ENCODE assay signal across 7 cellular contexts in genomic region chr4:143375326-143376073, GRCh38. TPM values are rescaled to one million over a fixed set of nuclear protein-coding genes. Genes with fewer than 3 reads are reported as not detected.
DNase-seq lines count a peak whose midpoint lies in the region; ATAC-seq and TF ChIP-seq lines count a peak whose summit lies in the region.

No MANE protein-coding gene starts in this region.

- H3K27me3 Mint-ChIP-seq in activated B cell treated with CpG ODN at 0.5 μM for 24 hours, result no peaks in the 10 kb centered on the region

- H3K27ac ChIP-seq in transverse colon, result peak overlapping the region in 3 of 4 donors; percentile 21 to 81 (median 79)

- in situ Hi-C loops in transverse colon (cut with MboI; ENCODE audit: low pct_ligation_motif_present in 1 of 4, low pct_unique_long_range_greater_than_20kb in 1 of 4, low sequenced_read_pairs in 3 of 4), result no loop called here

- no peak for TF ChIP-seq CTCF in activated B cell treated with CpG ODN at 0.5 μM for 24 hours (IDR thresholded peaks at IDR 0.05)
- peak; percentile 16 to 36 (median 29) for TF ChIP-seq CTCF in transverse colon (IDR thresholded peaks at IDR 0.05)

- TF ChIP-seq EP300 in transverse colon (IDR thresholded peaks at IDR 0.05; ENCODE audit: low read depth), result no peak

- H3K27ac Mint-ChIP-seq in activated B cell treated with CpG ODN at 0.5 μM for 24 hours, result peak overlapping the region; percentile 86

- no peak for TF ChIP-seq POLR2A in transverse colon (IDR thresholded peaks at IDR 0.05)

- H3K4me3 ChIP-seq in transverse colon, result no peak overlapping the region

- CTCF ChIA-PET in activated B cell treated with CpG ODN at 0.5 μM for 24 hours (lab: Charles Lee), result interaction anchor here (1.0 to 2.7 kb wide), 16 partner anchors 10 to 172 kb away, joined by 3 to 15 read pairs (median 6); partner anchors contain the start of gene GAB1

- POLR2A ChIA-PET in activated B cell treated with CpG ODN at 0.5 μM for 24 hours (lab: Charles Lee), result interaction anchor here (0.8 to 3.5 kb wide), 5 partner anchors 8 to 138 kb away, joined by 3 to 27 read pairs (median 4); partner anchors contain the start of genes GAB1 and SMARCA5

- H3K9me3 ChIP-seq in transverse colon, result no peaks in the 10 kb centered on the region

- peaks cover 40 to 65% (median 49%) of the 10 kb centered on the region in 4 donors for H3K4me1 ChIP-seq in transverse colon

- DNase-seq in ELF-1 (ENCODE audit: low read depth, low spot score), result peak; percentile 67
- DNase-seq in activated B cell treated with CpG ODN at 0.5 μM for 24 hours, result no peak
- peak in 41 of 51 donors; percentile 10 to 86 (median 49) for DNase-seq in hypothalamus (lab: John Stamatoyannopoulos, UW)
- DNase-seq in transverse colon, result peak; percentile 43
- no peak for DNase-seq in stimulated activated CD4-positive, alpha-beta T cell treated with anti-CD3 and anti-CD28 coated beads, Interleukin-12 subunit alpha, Interleukin-12 subunit beta, amount 100 ng/mL, for 4 hours

- no peaks in the 10 kb centered on the region for H3K36me3 ChIP-seq in transverse colon

- H3K4me3 Mint-ChIP-seq in activated B cell treated with CpG ODN at 0.5 μM for 24 hours, result no peak overlapping the region

- ATAC-seq in GM19395 (IDR thresholded peaks at IDR 0.05; ENCODE audit: unreplicated experiment), result peak; percentile 45
- peak; percentile 41 for ATAC-seq in HG03432 (IDR thresholded peaks at IDR 0.05; ENCODE audit: unreplicated experiment)
- peak; percentile 61 for ATAC-seq in activated B cell treated with CpG ODN at 0.5 μM for 24 hours (ENCODE audit: low read depth)

- no peaks in the 10 kb centered on the region for H3K36me3 Mint-ChIP-seq in activated B cell treated with CpG ODN at 0.5 μM for 24 hours (ENCODE audit: low read depth)

- no peaks in the 10 kb centered on the region for H3K27me3 ChIP-seq in transverse colon

- H3K4me1 Mint-ChIP-seq in activated B cell treated with CpG ODN at 0.5 μM for 24 hours, result peaks cover 68% of the 10 kb centered on the region

- H3K9me3 Mint-ChIP-seq in activated B cell treated with CpG ODN at 0.5 μM for 24 hours, result no peaks in the 10 kb centered on the region

- intact Hi-C loops in activated B cell treated with CpG ODN at 0.5 μM for 24 hours (cut with micrococcal nuclease), result loop anchor here (1.0 kb wide), 1 partner anchor 107 kb away; no protein-coding TSS in a partner anchor
- intact Hi-C loops in transverse colon (cut with DNase I; ENCODE audit: low total_unique reads), result no loop called here

- WGBS in transverse colon (ENCODE audit: low coverage in 1 of 2), 2 donors, result 46 to 53% methylated on average over 4 to 6 of the region's 6 CpGs

RNA-seq across cellular contexts. Expression of gene GAB1, which starts 38.8 kb away (rescaled TPM):
- total RNA-seq in activated B cell treated with CpG ODN at 0.5 μM for 24 hours (11.9 and 12.0 TPM in 2 replicates), transverse colon (10 to 100 TPM; 33.0 to 72.7 (median 62.2) TPM)

Comparison
In these comparisons a context has a peak if more than half of its experiments do, and no peak if none do; other contexts are left out.
1. DNase-seq: peak in ELF-1 (single experiment), hypothalamus (41 of 51) and transverse colon (single experiment); none in activated B cell treated with CpG ODN at 0.5 μM for 24 hours (single experiment) and stimulated activated CD4-positive, alpha-beta T cell treated with anti-CD3 and anti-CD28 coated beads, Interleukin-12 subunit alpha, Interleukin-12 subunit beta, amount 100 ng/mL, for 4 hours (single experiment).
2. Peak in every context shown above with its lines, with median percentiles within 50 percentile points of each other: ATAC-seq.